In genomic region chr10:43362191-43362839, GRCh38 we compare ENCODE assay signal across 8 cellular contexts. TPM values are rescaled to one million over a fixed set of nuclear protein-coding genes. Genes with fewer than 3 reads are reported as not detected.
DNase-seq lines count a peak whose midpoint lies in the region; ATAC-seq, FAIRE-seq and TF ChIP-seq lines count a peak whose summit lies in the region.

No MANE protein-coding gene starts in this region.

- TF ChIP-seq POLR2A in GM12891 (IDR thresholded peaks at IDR 0.05; ENCODE audit: low read depth, low read length) = peak; percentile 42; the same call in 1 of the 2 replicates

- DNase-seq in GM12891 (ENCODE audit: insufficient read length, low spot score) (peak; percentile 93), NCI-H187 treated with DMSO at 0.1 percent for 48 hours (lab: John Stamatoyannopoulos, UW) (peak; percentile 66), cerebellar nuclear complex (lab: John Stamatoyannopoulos, UW) (peak; percentile 43 to 80), H4 (ENCODE audit: low spot score) (no peak)
- peak; percentile 96 for DNase-seq in activated CD4-positive, CD25-positive, alpha-beta regulatory T cell treated with anti-CD3 and anti-CD28 coated beads, Interleukin-2, amount 50 U/mL, for 72 hours
- peak; percentile 98 for DNase-seq in stimulated activated CD4-positive, alpha-beta T cell treated with anti-CD3 and anti-CD28 coated beads, Interleukin-12 subunit alpha, Interleukin-12 subunit beta, amount 100 ng/mL, for 4 hours

- peak; percentile 99 for ATAC-seq in HG02798 (IDR thresholded peaks at IDR 0.05; ENCODE audit: poor library complexity, unreplicated experiment)

- peak; percentile 99 for FAIRE-seq in GM12891 (lab: Jason Lieb, UNC)
- FAIRE-seq in islet of Langerhans (lab: Jason Lieb, UNC) = peak; percentile 90

TF ChIP-seq in GM12891, 5 proteins besides CTCF, POLR2A, EP300 and RAD21:
- no peak for TF ChIP-seq PAX5 (IDR thresholded peaks at IDR 0.05; ENCODE audit: insufficient read depth, low read length, severe bottlenecking)
- TF ChIP-seq TAF1 (IDR thresholded peaks at IDR 0.05; ENCODE audit: low read depth, low read length) = no peak; the same call in 1 of the 2 replicates
- peak; percentile 15; the same call in 1 of the 2 replicates for TF ChIP-seq SPI1 (IDR thresholded peaks at IDR 0.05; ENCODE audit: low read depth, low read length)
- peak; percentile 52 for TF ChIP-seq POLR2AphosphoS5 (IDR thresholded peaks at IDR 0.05; ENCODE audit: low read depth, low read length)

RNA-seq across cellular contexts. Expression of gene FXYD4, which starts 9.1 kb away (rescaled TPM):
- polyA plus RNA-seq in GM12891 (2012; ENCODE audit: low read depth, missing spikeins) = not detected
- total RNA-seq in H4 (2014; rRNA removed; shearing (Covaris generic)) = not detected in 2 replicates

RNA-seq across cellular contexts. Expression of gene HNRNPF, which starts 46.7 kb away (rescaled TPM):
- 143 TPM for polyA plus RNA-seq in GM12891 (2012; ENCODE audit: low read depth, missing spikeins)
- total RNA-seq in H4 (2014; rRNA removed; shearing (Covaris generic)) = 238 and 256 TPM in 2 replicates
